17 cellular contexts compared by ENCODE assay signal in the genomic region with DNA sequence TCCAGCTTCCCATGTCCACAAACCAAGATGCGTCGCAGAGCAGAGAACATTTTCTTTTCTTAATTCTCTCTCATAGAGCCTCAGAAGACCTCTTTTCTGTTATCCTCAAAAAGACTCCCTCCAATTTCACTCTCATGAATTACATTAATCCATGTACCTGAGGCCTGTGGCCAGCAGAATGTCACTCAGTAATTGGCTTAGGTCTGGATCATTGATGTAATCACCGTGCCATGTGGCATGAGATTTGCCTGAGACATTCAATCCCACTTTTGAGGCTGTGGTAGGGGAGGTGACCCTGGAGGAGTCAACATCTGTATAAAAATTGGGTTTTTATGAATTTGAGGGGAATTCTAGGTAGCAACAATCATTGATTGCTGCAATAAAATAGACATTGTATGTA.
DNase-seq lines count a peak whose midpoint lies in the region; ATAC-seq lines count a peak whose summit lies in the region.
"Had no signal": no experiment of that assay in that cellular context is flagged by ENCODE, and none has a peak within 500 bp of the region (broad histone marks: within the 10 kb centered on the region; RNA-seq: fewer than 3 reads in every experiment).

No MANE protein-coding gene starts in this region.

- no peak overlapping the region for H2AK5ac ChIP-seq in mesenchymal stem cell (ENCODE audit: low read length, severe bottlenecking)

- H4K8ac ChIP-seq in mesenchymal stem cell (ENCODE audit: low read length) = no peak overlapping the region

- no peak overlapping the region for H3K14ac ChIP-seq in mesenchymal stem cell (ENCODE audit: low read length in 2 of 2)

- no peak overlapping the region for H2BK120ac ChIP-seq in mesenchymal stem cell (ENCODE audit: low read depth, low read length)

- H3K4ac ChIP-seq in mesenchymal stem cell (ENCODE audit: low read depth in 1 of 2, low read length in 2 of 2) = no peak overlapping the region

- H3K23ac ChIP-seq in mesenchymal stem cell (ENCODE audit: low read length in 2 of 2) = no peak overlapping the region

- ATAC-seq in HG02852 (IDR thresholded peaks at IDR 0.05; ENCODE audit: unreplicated experiment) = no peak
- ATAC-seq: A549, HepG2 had no signal

- H3K36me3 ChIP-seq in mesenchymal stem cell (ENCODE audit: control insufficient read depth in 1 of 2, insufficient read depth in 2 of 2, low read depth in 1 of 2, low read length in 2 of 2) = no peaks in the 10 kb centered on the region

- H3K79me1 ChIP-seq in mesenchymal stem cell (replicated peaks; ENCODE audit: low read length, poor library complexity, severe bottlenecking) = no peaks in the 10 kb centered on the region

- no peaks in the 10 kb centered on the region for H3K9me3 ChIP-seq in mesenchymal stem cell (ENCODE audit: control insufficient read depth, low read length)
- H3K9me3 ChIP-seq: A549, Caco-2 had no signal

- H3K4me3 ChIP-seq in mesenchymal stem cell (ENCODE audit: insufficient read depth in 1 of 2, low read depth in 1 of 2, low read length in 2 of 2) = no peak overlapping the region
- H3K4me3 ChIP-seq: A549 had no signal

- 94% methylated on average over 3 of the region's 3 CpGs for WGBS in mesenchymal stem cell

- H3K27me3 ChIP-seq in mesenchymal stem cell (ENCODE audit: control insufficient read depth in 1 of 2, insufficient read depth in 1 of 2, low read length in 2 of 2) = no peaks in the 10 kb centered on the region

- DNase-seq in NCI-H524 (lab: John Stamatoyannopoulos, UW) = peak; percentile 41 to 76
- DNase-seq in NCI-H524 treated with DMSO at 0.1 percent for 48 hours (lab: John Stamatoyannopoulos, UW) = no peak
- DNase-seq in SK-N-DZ (ENCODE audit: low spot score) = peak; percentile 59
- DNase-seq in mesenchymal stem cell = no peak
- no peak for DNase-seq in SIG-M5 (lab: John Stamatoyannopoulos, UW)
- DNase-seq in kidney tubule cell (ENCODE audit: low spot score) = no peak
- DNase-seq: AML-193; Caco-2; CD4-positive, alpha-beta T cell; DMS79 treated with DMSO at 0.1 percent for 48 hours; GF-D8; H9 had no signal

- no peak overlapping the region for H3K4me2 ChIP-seq in mesenchymal stem cell (ENCODE audit: low read length, poor library complexity, severe bottlenecking)
- H3K4me2 ChIP-seq: A549 had no signal

- H2BK12ac ChIP-seq in mesenchymal stem cell (ENCODE audit: low read length in 2 of 2) = no peak overlapping the region

- no peak overlapping the region for H2AFZ ChIP-seq in mesenchymal stem cell (ENCODE audit: low read depth, low read length)

- H3K18ac ChIP-seq in mesenchymal stem cell (ENCODE audit: low read depth in 1 of 2, low read length in 2 of 2) = no peak overlapping the region

- peak overlapping the region; percentile 19 for H2BK15ac ChIP-seq in mesenchymal stem cell (ENCODE audit: low read depth, poor library complexity, severe bottlenecking)

- no peaks in the 10 kb centered on the region for H3K4me1 ChIP-seq in mesenchymal stem cell (ENCODE audit: control insufficient read depth, insufficient read depth, low read depth, low read length)
- H3K4me1 ChIP-seq: Caco-2 had no signal

- H2BK5ac ChIP-seq in mesenchymal stem cell (ENCODE audit: low read depth, low read length, poor library complexity, severe bottlenecking) = no peak overlapping the region

- no peak overlapping the region for H4K91ac ChIP-seq in mesenchymal stem cell (ENCODE audit: low read length)

- H3K9ac ChIP-seq in mesenchymal stem cell (ENCODE audit: low read length) = no peak overlapping the region

- H3K27ac ChIP-seq in mesenchymal stem cell (ENCODE audit: low read length, poor library complexity, severe bottlenecking) = no peak overlapping the region
- H3K27ac ChIP-seq: 22Rv1, A549, C4-2B had no signal

Comparison
In these comparisons a context has a peak if more than half of its experiments do, and no peak if none do; other contexts are left out.
1. DNase-seq: peak in NCI-H524 (2 of 2) and SK-N-DZ (single experiment); none in NCI-H524 treated with DMSO at 0.1 percent for 48 hours (single experiment), mesenchymal stem cell (single experiment), SIG-M5 (single experiment) and kidney tubule cell (single experiment).